Comparison of ENCODE assay signal across 11 cellular contexts in genomic region chr1:89199515-89199914, GRCh38. TPM values are rescaled to one million over a fixed set of nuclear protein-coding genes. Genes with fewer than 3 reads are reported as not detected.
DNase-seq lines count a peak whose midpoint lies in the region; ATAC-seq, FAIRE-seq and TF ChIP-seq lines count a peak whose summit lies in the region.
"Had no signal": no experiment of that assay in that cellular context is flagged by ENCODE, and none has a peak within 500 bp of the region (broad histone marks: within the 10 kb centered on the region; RNA-seq: fewer than 3 reads in every experiment).

No MANE protein-coding gene starts in this region.

- peaks cover 10% of the 10 kb centered on the region for H3K9me3 Mint-ChIP-seq in activated naive CD8-positive, alpha-beta T cell treated with anti-CD3 and anti-CD28 coated beads for 36 hours
- no peaks in the 10 kb centered on the region for H3K9me3 Mint-ChIP-seq in glutamatergic neuron (ENCODE audit: unreplicated experiment)

- peak overlapping the region; percentile 51 to 72 (median 62) for H3K4me3 ChIP-seq in heart right ventricle
- peak overlapping the region; percentile 81 to 86 for H3K4me3 ChIP-seq in mucosa of rectum (ENCODE audit: low read length in 2 of 2)
- peak overlapping the region; percentile 59 for H3K4me3 ChIP-seq in upper lobe of right lung

- H3K27me3 ChIP-seq in heart right ventricle (no peaks in the 10 kb centered on the region), mucosa of rectum (ENCODE audit: control insufficient read depth in 2 of 2, insufficient read depth in 2 of 2, low read length in 2 of 2) (no peaks in the 10 kb centered on the region), upper lobe of right lung (no peaks in the 10 kb centered on the region)

- H3K36me3 Mint-ChIP-seq in activated naive CD8-positive, alpha-beta T cell treated with anti-CD3 and anti-CD28 coated beads for 36 hours: peaks cover 61% of the 10 kb centered on the region
- no peaks in the 10 kb centered on the region for H3K36me3 Mint-ChIP-seq in glutamatergic neuron (ENCODE audit: unreplicated experiment)

- no peak for TF ChIP-seq POLR2A in H54 (IDR thresholded peaks at IDR 0.05; ENCODE audit: low read depth, low read length)

- WGBS in heart right ventricle, 2 donors: 43 to 52% methylated on average over 1 of the region's 1 CpG

- H3K27ac Mint-ChIP-seq in activated naive CD8-positive, alpha-beta T cell treated with anti-CD3 and anti-CD28 coated beads for 36 hours: peak overlapping the region; percentile 99
- no peak overlapping the region for H3K27ac Mint-ChIP-seq in glutamatergic neuron (ENCODE audit: unreplicated experiment)

- no peaks in the 10 kb centered on the region for H3K27me3 Mint-ChIP-seq in activated naive CD8-positive, alpha-beta T cell treated with anti-CD3 and anti-CD28 coated beads for 36 hours
- H3K27me3 Mint-ChIP-seq in glutamatergic neuron (ENCODE audit: unreplicated experiment): no peaks in the 10 kb centered on the region

- H3K9ac ChIP-seq in mucosa of rectum (ENCODE audit: low read depth in 1 of 2, low read length in 2 of 2): peak overlapping the region in 1 of 2 donors; percentile 76

- H3K4me1 ChIP-seq in heart right ventricle (peaks cover 0 to 55% (median 45%) of the 10 kb centered on the region in 9 donors), mucosa of rectum (ENCODE audit: control insufficient read depth in 2 of 2, insufficient read depth in 2 of 2, low read length in 2 of 2) (peaks cover 0 to 7% of the 10 kb centered on the region in 2 donors), upper lobe of right lung (peaks cover 30% of the 10 kb centered on the region)

- H3K36me3 ChIP-seq in heart right ventricle (peaks cover 0 to 25% (median 2%) of the 10 kb centered on the region in 9 donors), mucosa of rectum (ENCODE audit: control insufficient read depth in 2 of 2, insufficient read depth in 2 of 2, low read length in 2 of 2) (no peaks in the 10 kb centered on the region), upper lobe of right lung (no peaks in the 10 kb centered on the region)

- DNase-seq in heart right ventricle (no peak), cardiac septum (ENCODE audit: low spot score) (no peak), upper lobe of right lung (no peak), H54 (ENCODE audit: insufficient read length, low spot score) (no peak), glutamatergic neuron (no peak)
- DNase-seq in activated naive CD8-positive, alpha-beta T cell treated with anti-CD3 and anti-CD28 coated beads for 36 hours: no peak
- DNase-seq: NCI-H146, retina had no signal

- peak overlapping the region in 9 of 10 donors; percentile 74 to 93 (median 87) for H3K27ac ChIP-seq in heart right ventricle
- H3K27ac ChIP-seq in mucosa of rectum (ENCODE audit: low read depth in 2 of 2, low read length in 2 of 2): peak overlapping the region; percentile 66 to 79
- H3K27ac ChIP-seq in upper lobe of right lung: peak overlapping the region; percentile 82

- peak overlapping the region; percentile 91 for H3K4me3 Mint-ChIP-seq in activated naive CD8-positive, alpha-beta T cell treated with anti-CD3 and anti-CD28 coated beads for 36 hours
- no peak overlapping the region for H3K4me3 Mint-ChIP-seq in glutamatergic neuron (ENCODE audit: unreplicated experiment)

- peaks cover 70% of the 10 kb centered on the region for H3K4me1 Mint-ChIP-seq in activated naive CD8-positive, alpha-beta T cell treated with anti-CD3 and anti-CD28 coated beads for 36 hours
- H3K4me1 Mint-ChIP-seq in glutamatergic neuron (ENCODE audit: low read depth, unreplicated experiment): no peaks in the 10 kb centered on the region

- ATAC-seq in heart right ventricle: no peak
- no peak for ATAC-seq in upper lobe of right lung
- no peak for ATAC-seq in GM19455 (IDR thresholded peaks at IDR 0.05; ENCODE audit: unreplicated experiment)

- FAIRE-seq in H54 (lab: Jason Lieb, UNC): no peak

- H3K9me3 ChIP-seq in heart right ventricle: peaks cover 0 to 6% (median 2%) of the 10 kb centered on the region in 11 donors
- no peaks in the 10 kb centered on the region for H3K9me3 ChIP-seq in mucosa of rectum (ENCODE audit: control insufficient read depth in 2 of 2, low read length in 2 of 2)
- H3K9me3 ChIP-seq in upper lobe of right lung: no peaks in the 10 kb centered on the region

- intact Hi-C loops in heart right ventricle (cut with DNase I): loop anchor here in 6 of 10 donors (2.0 to 10.0 kb wide), 7 partner anchors 53 to 195 kb away; no protein-coding TSS in a partner anchor
- intact Hi-C loops in cardiac septum (cut with DNase I): loop anchor here (2.0 to 5.0 kb wide), 5 partner anchors 63 to 177 kb away; partner anchors contain the start of genes GBP1 and GBP3
- intact Hi-C loops in upper lobe of right lung (cut with DNase I): no loop called here

- no peak for TF ChIP-seq CTCF in heart right ventricle (IDR thresholded peaks at IDR 0.05)
- TF ChIP-seq CTCF in upper lobe of right lung (IDR thresholded peaks at IDR 0.05): no peak
- TF ChIP-seq CTCF in glutamatergic neuron (IDR thresholded peaks at IDR 0.05; ENCODE audit: partially characterized antibody, unreplicated experiment): no peak

RNA-seq across cellular contexts. Expression of gene GBP4, which starts 0.8 kb away (rescaled TPM):
- total RNA-seq in heart right ventricle (10 to 100 TPM in 6 of 10 donors, 1 to 10 TPM in 4; 2.9 to 46.5 (median 10.4) TPM), cardiac septum (6.4 TPM), upper lobe of right lung (32.9 TPM), glutamatergic neuron (ENCODE audit: unreplicated experiment) (not detected)
- 10 to 100 TPM in 1 of 2 donors, 1 to 10 TPM in 1; 9.1 to 16.0 TPM for polyA plus RNA-seq in heart right ventricle
- 10 to 100 TPM; 76.4 to 78.5 TPM for total RNA-seq in activated naive CD8-positive, alpha-beta T cell treated with anti-CD3 and anti-CD28 coated beads for 36 hours

RNA-seq across cellular contexts. Expression of gene GBP7, which starts 23.7 kb away (rescaled TPM):
- total RNA-seq in heart right ventricle (under 1 TPM in 2 of 10 donors, not detected in 8; 0.17 to 0.42 TPM), cardiac septum (0.08 TPM), upper lobe of right lung (0.32 TPM), glutamatergic neuron (ENCODE audit: unreplicated experiment) (not detected)
- polyA plus RNA-seq in heart right ventricle: not detected
- under 1 TPM; 0.10 to 0.36 TPM for total RNA-seq in activated naive CD8-positive, alpha-beta T cell treated with anti-CD3 and anti-CD28 coated beads for 36 hours
- total RNA-seq: kidney epithelial cell had no signal
